ENCODE assay signal across 23 cellular contexts in the genomic region with DNA sequence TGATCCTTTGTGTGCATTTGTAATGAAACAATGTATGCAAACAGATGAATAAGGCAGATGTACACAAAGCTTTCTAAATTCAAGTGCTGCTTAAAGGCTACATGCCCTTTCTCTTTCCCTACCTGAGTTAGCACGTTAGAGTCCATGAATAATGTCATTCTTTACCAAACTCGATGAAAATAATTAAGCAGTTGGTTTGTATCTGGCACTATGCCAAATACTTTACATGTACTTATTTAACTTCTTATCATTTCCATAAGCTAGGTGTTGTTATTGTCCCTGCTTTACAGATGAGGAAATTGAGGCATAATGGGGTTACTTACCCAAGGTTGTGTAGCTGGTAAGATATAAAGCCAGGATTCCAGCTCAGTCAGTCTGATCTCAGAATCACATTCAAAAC. TPM values are rescaled to one million over a fixed set of nuclear protein-coding genes. Genes with fewer than 3 reads are reported as not detected.
DNase-seq lines count a peak whose midpoint lies in the region; ATAC-seq and TF ChIP-seq lines count a peak whose summit lies in the region.
"Had no signal": no experiment of that assay in that cellular context is flagged by ENCODE, and none has a peak within 500 bp of the region (broad histone marks: within the 10 kb centered on the region; RNA-seq: fewer than 3 reads in every experiment).

No MANE protein-coding gene starts in this region.

- ATAC-seq in CD4-positive, alpha-beta T cell (ENCODE audit: poor library complexity): no peak
- ATAC-seq in activated CD8-positive, alpha-beta T cell treated with anti-CD3 and anti-CD28 coated beads for 36 hours: no peak
- no peak for ATAC-seq in HG02588 (IDR thresholded peaks at IDR 0.05; ENCODE audit: unreplicated experiment)
- ATAC-seq: gastrocnemius medialis, pancreas, PC-3, upper lobe of right lung had no signal

- peak overlapping the region; percentile 78 for H3K27ac ChIP-seq in CD4-positive, alpha-beta T cell (ENCODE audit: low read depth, low read length)
- H3K27ac ChIP-seq in effector memory CD4-positive, alpha-beta T cell (ENCODE audit: insufficient read depth, low read length, poor library complexity, severe bottlenecking): peak overlapping the region; percentile 72
- H3K27ac ChIP-seq: dorsolateral prefrontal cortex, gastrocnemius medialis, pancreas, SJSA1, upper lobe of right lung had no signal

- intact Hi-C loops in CD4-positive, alpha-beta T cell (cut with DNase I, micrococcal nuclease): loop anchor here in 1 of 2 experiments (5.0 kb wide), 1 partner anchor 788 kb away; no protein-coding TSS in a partner anchor
- intact Hi-C loops in activated CD8-positive, alpha-beta T cell treated with anti-CD3 and anti-CD28 coated beads for 36 hours (cut with micrococcal nuclease): loop anchor here (5.0 kb wide), 2 partner anchors 438 to 1002 kb away; a partner anchor contains a TSS

- DNase-seq in DMS53 (lab: John Stamatoyannopoulos, UW) (peak; percentile 1), DMS53 treated with DMSO at 0.1 percent for 48 hours (lab: John Stamatoyannopoulos, UW; ENCODE audit: unreplicated experiment) (no peak), COLO668 (lab: John Stamatoyannopoulos, UW; ENCODE audit: unreplicated experiment) (no peak), epidermal melanocyte (ENCODE audit: insufficient read length, low spot score) (no peak)
- no peak for DNase-seq in CD4-positive, alpha-beta T cell
- no peak for DNase-seq in activated CD8-positive, alpha-beta T cell treated with anti-CD3 and anti-CD28 coated beads for 36 hours
- DNase-seq in effector memory CD4-positive, alpha-beta T cell: no peak
- DNase-seq: 8988T, amniotic stem cell, dorsolateral prefrontal cortex, gastrocnemius medialis, GF-D8, mammary epithelial cell, naive B cell, NCI-H1417 treated with DMSO at 0.1 percent for 48 hours, NCI-H774, pancreas, PC-3, upper lobe of right lung had no signal

- peaks cover 10% of the 10 kb centered on the region for H3K36me3 ChIP-seq in effector memory CD4-positive, alpha-beta T cell (ENCODE audit: control insufficient read depth, insufficient read depth, low read length)
- H3K36me3 ChIP-seq: gastrocnemius medialis, pancreas, SJSA1, upper lobe of right lung had no signal

- no peaks in the 10 kb centered on the region for H3K9me3 Mint-ChIP-seq in CD4-positive, alpha-beta T cell
- peaks cover 4% of the 10 kb centered on the region for H3K9me3 Mint-ChIP-seq in activated CD8-positive, alpha-beta T cell treated with anti-CD3 and anti-CD28 coated beads for 36 hours
- H3K9me3 Mint-ChIP-seq: naive B cell had no signal

- peak overlapping the region; percentile 68 for H3K4me3 Mint-ChIP-seq in CD4-positive, alpha-beta T cell
- peak overlapping the region; percentile 87 for H3K4me3 Mint-ChIP-seq in activated CD8-positive, alpha-beta T cell treated with anti-CD3 and anti-CD28 coated beads for 36 hours
- H3K4me3 Mint-ChIP-seq: naive B cell had no signal

- peak overlapping the region; percentile 85 for H3K27ac Mint-ChIP-seq in CD4-positive, alpha-beta T cell
- H3K27ac Mint-ChIP-seq in activated CD8-positive, alpha-beta T cell treated with anti-CD3 and anti-CD28 coated beads for 36 hours: peak overlapping the region; percentile 96
- H3K27ac Mint-ChIP-seq: naive B cell had no signal

- H3K4me1 Mint-ChIP-seq in CD4-positive, alpha-beta T cell (ENCODE audit: low read depth): peaks cover 71% of the 10 kb centered on the region
- peaks cover 50% of the 10 kb centered on the region for H3K4me1 Mint-ChIP-seq in activated CD8-positive, alpha-beta T cell treated with anti-CD3 and anti-CD28 coated beads for 36 hours (ENCODE audit: low read depth)

- POLR2A ChIA-PET in CD4-positive, alpha-beta T cell (lab: Charles Lee): interaction anchor here (0.5 to 9.0 kb wide), 8 partner anchors 8 to 438 kb away, joined by 3 to 84 read pairs (median 6); a partner anchor contains a TSS
- POLR2A ChIA-PET in activated CD8-positive, alpha-beta T cell treated with anti-CD3 and anti-CD28 coated beads for 36 hours (lab: Charles Lee): interaction anchor here (0.9 to 6.9 kb wide), 14 partner anchors 8 to 1069 kb away, joined by 4 to 86 read pairs (median 8); a partner anchor contains a TSS

- H3K27me3 Mint-ChIP-seq in CD4-positive, alpha-beta T cell: no peaks in the 10 kb centered on the region
- H3K27me3 Mint-ChIP-seq in activated CD8-positive, alpha-beta T cell treated with anti-CD3 and anti-CD28 coated beads for 36 hours: no peaks in the 10 kb centered on the region
- H3K27me3 Mint-ChIP-seq: naive B cell had no signal

- no peak overlapping the region for H3K4me3 ChIP-seq in effector memory CD4-positive, alpha-beta T cell (ENCODE audit: insufficient read depth, low read depth, low read length, poor library complexity, severe bottlenecking)
- H3K4me3 ChIP-seq: dorsolateral prefrontal cortex, gastrocnemius medialis, pancreas, SJSA1 had no signal

- no peaks in the 10 kb centered on the region for H3K9me3 ChIP-seq in CD4-positive, alpha-beta T cell (ENCODE audit: control insufficient read depth, low read length)
- no peaks in the 10 kb centered on the region for H3K9me3 ChIP-seq in effector memory CD4-positive, alpha-beta T cell (ENCODE audit: control insufficient read depth, low read length)
- H3K9me3 ChIP-seq: gastrocnemius medialis, pancreas, SJSA1, upper lobe of right lung had no signal

- H3K4me1 ChIP-seq in effector memory CD4-positive, alpha-beta T cell (ENCODE audit: control insufficient read depth, insufficient read depth, low read length, poor library complexity, severe bottlenecking): peaks cover 25% of the 10 kb centered on the region
- H3K4me1 ChIP-seq: gastrocnemius medialis, SJSA1, upper lobe of right lung had no signal

- H3K27me3 ChIP-seq in CD4-positive, alpha-beta T cell (ENCODE audit: control insufficient read depth, insufficient read depth, low read length): no peaks in the 10 kb centered on the region
- no peaks in the 10 kb centered on the region for H3K27me3 ChIP-seq in effector memory CD4-positive, alpha-beta T cell (replicated peaks; ENCODE audit: control insufficient read depth, insufficient read depth, low read length, poor library complexity, severe bottlenecking)
- H3K27me3 ChIP-seq: dorsolateral prefrontal cortex, gastrocnemius medialis, pancreas, upper lobe of right lung had no signal

- peaks cover 50% of the 10 kb centered on the region for H3K36me3 Mint-ChIP-seq in CD4-positive, alpha-beta T cell (ENCODE audit: low read depth)
- H3K36me3 Mint-ChIP-seq in activated CD8-positive, alpha-beta T cell treated with anti-CD3 and anti-CD28 coated beads for 36 hours (ENCODE audit: low read depth): peaks cover 69% of the 10 kb centered on the region

- CTCF ChIA-PET in CD4-positive, alpha-beta T cell (lab: Charles Lee): interaction anchor here (1.4 to 2.4 kb wide), 2 partner anchors 32 to 84 kb away, joined by 3 to 15 read pairs; no protein-coding TSS in a partner anchor
- CTCF ChIA-PET in activated CD8-positive, alpha-beta T cell treated with anti-CD3 and anti-CD28 coated beads for 36 hours (lab: Charles Lee): interaction anchor here (1.2 to 4.0 kb wide), 7 partner anchors 8 to 44 kb away, joined by 3 to 24 read pairs (median 5); no protein-coding TSS in a partner anchor

- no peak for TF ChIP-seq CTCF in CD4-positive, alpha-beta T cell (IDR thresholded peaks at IDR 0.05)
- TF ChIP-seq CTCF in activated CD8-positive, alpha-beta T cell treated with anti-CD3 and anti-CD28 coated beads for 36 hours (IDR thresholded peaks at IDR 0.05): no peak

RNA-seq across cellular contexts. Expression of a gene that starts 2.4 kb away (rescaled TPM):
- 10 to 100 TPM in 1 of 2 experiments, 1 to 10 TPM in 1; 9.7 to 16.7 TPM for total RNA-seq in CD4-positive, alpha-beta T cell
- 100 to 1,000 TPM in 1 of 2 experiments, 10 to 100 TPM in 1; 91.8 to 101 TPM for total RNA-seq in activated CD8-positive, alpha-beta T cell treated with anti-CD3 and anti-CD28 coated beads for 36 hours
- total RNA-seq: H1, kidney epithelial cell, mammary epithelial cell, PC-3, SJSA1 had no signal

Comparison
In these comparisons a context has a peak if more than half of its experiments do, and no peak if none do; other contexts are left out.
1. RNA of a gene that starts 2.4 kb away (total RNA-seq): 91.8 to 101 TPM in activated CD8-positive, alpha-beta T cell treated with anti-CD3 and anti-CD28 coated beads for 36 hours; 9.7 to 16.7 TPM in CD4-positive, alpha-beta T cell; every median in the first group is over 4 times any median in the second.